In genomic region chr12:110403146-110403974, GRCh38 we compare ENCODE assay signal across 1 cellular context.
TF ChIP-seq lines count a peak whose summit lies in the region.

Gene ANAPC7 (minus strand): TSS chr12:110403708. CDS start chr12:110403627, 81 bp downstream.

TF ChIP-seq in HepG2, 621 proteins besides CTCF, POLR2A, EP300 and RAD21 (continued from another document and continues in another):
- TF ChIP-seq IRF1 (CRISPR knock-in tag; IDR thresholded peaks at IDR 0.05; ENCODE audit: low read depth): no peak
- TF ChIP-seq ZNF232 (CRISPR knock-in tag; IDR thresholded peaks at IDR 0.05; ENCODE audit: borderline replicate concordance): peak; percentile 86; the same call in 1 of the 2 replicates
- no peak for TF ChIP-seq ZNF557 (CRISPR knock-in tag; IDR thresholded peaks at IDR 0.05)
- TF ChIP-seq ZMYM4 (CRISPR knock-in tag; IDR thresholded peaks at IDR 0.05): peak; percentile 56
- no peak for TF ChIP-seq HNRNPH1 (optimal IDR thresholded peaks at IDR 0.05; ENCODE audit: low read depth, low read length)
- no peak for TF ChIP-seq ZNF24 (IDR thresholded peaks at IDR 0.05)
- no peak for TF ChIP-seq ZNF543 (CRISPR knock-in tag; IDR thresholded peaks at IDR 0.05)
- no peak for TF ChIP-seq U2AF2 (IDR thresholded peaks at IDR 0.05; ENCODE audit: low read depth, low read length)
- TF ChIP-seq ISX (CRISPR knock-in tag; conservative IDR thresholded peaks at IDR 0.05): no peak; the same call in 1 of the 2 replicates
- peak; percentile 65; the same call in 1 of the 2 replicates for TF ChIP-seq NFRKB (IDR thresholded peaks at IDR 0.05)
- TF ChIP-seq ARID2 (CRISPR knock-in tag; IDR thresholded peaks at IDR 0.05; ENCODE audit: borderline replicate concordance): no peak
- TF ChIP-seq ZNF513 (CRISPR knock-in tag; conservative IDR thresholded peaks at IDR 0.05): no peak
- TF ChIP-seq ZNF788 (CRISPR knock-in tag; IDR thresholded peaks at IDR 0.05; ENCODE audit: borderline replicate concordance): peak; percentile 57; the same call in 1 of the 2 replicates
- peak; percentile 91 for TF ChIP-seq KMT2A (CRISPR knock-in tag; IDR thresholded peaks at IDR 0.05)
- no peak for TF ChIP-seq ZFP82 (CRISPR knock-in tag; IDR thresholded peaks at IDR 0.05; ENCODE audit: borderline replicate concordance)
- no peak for TF ChIP-seq GABPA (IDR thresholded peaks at IDR 0.05; ENCODE audit: low read depth, low read length)
- TF ChIP-seq GABPA (CRISPR knock-in tag; IDR thresholded peaks at IDR 0.05; ENCODE audit: low read depth): peak; percentile 42; the same call in 1 of the 2 replicates
- no peak; the same call in 1 of the 2 replicates for TF ChIP-seq RXRB (CRISPR knock-in tag; IDR thresholded peaks at IDR 0.05; ENCODE audit: borderline replicate concordance)
- TF ChIP-seq ZNF10 (CRISPR knock-in tag; IDR thresholded peaks at IDR 0.05; ENCODE audit: borderline replicate concordance, low read depth): no peak
- TF ChIP-seq ZNF124 (CRISPR knock-in tag; IDR thresholded peaks at IDR 0.05): peak; percentile 88
- TF ChIP-seq KAT7 (CRISPR knock-in tag; IDR thresholded peaks at IDR 0.05; ENCODE audit: borderline replicate concordance): peak; percentile 37; the same call in 1 of the 2 replicates
- TF ChIP-seq ZNF563 (CRISPR knock-in tag; IDR thresholded peaks at IDR 0.05): peak; percentile 72; the same call in 1 of the 2 replicates
- peak; percentile 73 for TF ChIP-seq SALL1 (CRISPR knock-in tag; IDR thresholded peaks at IDR 0.05)
- TF ChIP-seq EHMT2 (IDR thresholded peaks at IDR 0.05; ENCODE audit: borderline replicate concordance, low read depth, low read length): peak; percentile 25; the same call in 1 of the 2 replicates
- TF ChIP-seq RFX5 (IDR thresholded peaks at IDR 0.05; ENCODE audit: low read depth, low read length): no peak
- peak; percentile 60 for TF ChIP-seq ZNF18 (CRISPR knock-in tag; IDR thresholded peaks at IDR 0.05; ENCODE audit: insufficient replicate concordance)
- peak; percentile 86 for TF ChIP-seq ZNF451 (CRISPR knock-in tag; IDR thresholded peaks at IDR 0.05)
- TF ChIP-seq PAXIP1 (CRISPR knock-in tag; conservative IDR thresholded peaks at IDR 0.05): peak; percentile 21; the same call in 1 of the 2 replicates
- no peak for TF ChIP-seq ZBTB21 (CRISPR knock-in tag; IDR thresholded peaks at IDR 0.05)
- no peak for TF ChIP-seq NPAS2 (CRISPR knock-in tag; IDR thresholded peaks at IDR 0.05; ENCODE audit: borderline replicate concordance)
- TF ChIP-seq ZNF512 (CRISPR knock-in tag; IDR thresholded peaks at IDR 0.05): no peak
- 0 out of 2 replicates have a peak, but pooled peaks have one; percentile 35 for TF ChIP-seq CREBL2 (CRISPR knock-in tag; IDR thresholded peaks at IDR 0.05; ENCODE audit: borderline replicate concordance)
- no peak for TF ChIP-seq BCLAF1 (IDR thresholded peaks at IDR 0.05)
- peak; percentile 66 for TF ChIP-seq JARID2 (CRISPR knock-in tag; IDR thresholded peaks at IDR 0.05; ENCODE audit: insufficient replicate concordance)
- no peak for TF ChIP-seq MBNL3 (CRISPR knock-in tag; conservative IDR thresholded peaks at IDR 0.05)
- TF ChIP-seq ZBTB33 (CRISPR knock-in tag; IDR thresholded peaks at IDR 0.05): no peak
